Comparison of ENCODE assay signal across 3 cellular contexts in genomic region chr12:28346567-28346966, GRCh38.
"Had no signal": no experiment of that assay in that cellular context is flagged by ENCODE, and none has a peak within 500 bp of the region (broad histone marks: within the 10 kb centered on the region; RNA-seq: fewer than 3 reads in every experiment).

No MANE protein-coding gene starts in this region.

- H3K4me3 ChIP-seq: GM12878 had no signal

- DNase-seq: GDM1, GF-D8 had no signal

- ATAC-seq: GM12878 had no signal
